1 cellular context compared by ENCODE assay signal in the genomic region with DNA sequence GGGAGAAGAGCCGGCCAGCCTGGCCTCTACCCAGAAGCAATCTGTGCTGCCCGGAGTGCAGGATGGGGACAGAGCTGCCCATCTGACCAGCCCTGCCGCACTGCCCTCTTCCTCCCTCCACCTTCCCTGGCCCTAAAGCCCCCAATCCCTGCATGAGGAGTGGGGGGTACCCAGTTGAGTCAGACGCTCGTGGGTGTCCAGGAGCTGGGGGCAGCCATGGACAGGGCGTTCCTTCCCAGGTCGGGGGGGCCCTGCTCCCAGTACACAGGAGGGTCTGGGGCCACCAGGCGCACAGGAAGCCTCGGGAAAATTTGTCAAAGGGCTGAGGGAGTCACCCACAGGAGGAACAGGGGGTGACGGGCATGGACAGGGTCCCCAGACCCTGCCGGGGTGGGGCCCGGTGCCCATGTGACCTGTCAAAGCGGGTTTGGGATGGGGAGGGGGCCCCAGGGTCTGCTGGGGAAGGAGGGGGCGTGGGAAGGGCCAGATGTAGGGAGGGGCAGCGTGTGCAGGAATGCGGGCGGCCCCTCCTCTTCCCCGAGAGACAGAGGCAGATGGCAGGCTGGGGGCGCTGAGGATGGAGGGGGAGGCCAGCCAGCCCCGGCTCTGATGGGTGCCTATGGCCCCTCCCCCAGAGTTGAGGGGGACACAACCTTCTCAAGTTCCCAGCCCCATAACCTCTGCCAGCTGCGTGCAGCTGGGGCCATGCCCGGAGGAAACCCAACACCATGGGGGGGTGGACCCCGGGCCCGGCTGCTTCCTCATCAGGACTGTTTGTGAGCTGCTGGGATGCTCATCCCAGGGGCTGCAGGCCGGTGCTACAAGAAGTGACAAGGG.
TF ChIP-seq lines count a peak whose summit lies in the region.

No MANE protein-coding gene starts in this region.

TF ChIP-seq in IMR-90, 13 proteins besides CTCF, POLR2A, EP300 and RAD21:
- TF ChIP-seq SMC3 (IDR thresholded peaks at IDR 0.05; ENCODE audit: low read depth, low read length) (no peak), MAZ (IDR thresholded peaks at IDR 0.05; ENCODE audit: borderline replicate concordance, low read depth, low read length) (no peak), NFE2L2 (IDR thresholded peaks at IDR 0.05; ENCODE audit: low read depth, low read length) (no peak)
- TF ChIP-seq, protein P1, sequence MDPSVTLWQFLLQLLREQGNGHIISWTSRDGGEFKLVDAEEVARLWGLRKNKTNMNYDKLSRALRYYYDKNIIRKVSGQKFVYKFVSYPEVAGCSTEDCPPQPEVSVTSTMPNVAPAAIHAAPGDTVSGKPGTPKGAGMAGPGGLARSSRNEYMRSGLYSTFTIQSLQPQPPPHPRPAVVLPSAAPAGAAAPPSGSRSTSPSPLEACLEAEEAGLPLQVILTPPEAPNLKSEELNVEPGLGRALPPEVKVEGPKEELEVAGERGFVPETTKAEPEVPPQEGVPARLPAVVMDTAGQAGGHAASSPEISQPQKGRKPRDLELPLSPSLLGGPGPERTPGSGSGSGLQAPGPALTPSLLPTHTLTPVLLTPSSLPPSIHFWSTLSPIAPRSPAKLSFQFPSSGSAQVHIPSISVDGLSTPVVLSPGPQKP (IDR thresholded peaks at IDR 0.05; ENCODE audit: borderline replicate concordance, low read depth, low read length), result no peak
